9 cellular contexts compared by ENCODE assay signal in genomic region chr6:32805404-32805803, GRCh38. TPM values are rescaled to one million over a fixed set of nuclear protein-coding genes. Genes with fewer than 3 reads are reported as not detected.
"Had no signal": no experiment of that assay in that cellular context is flagged by ENCODE, and none has a peak within 500 bp of the region (broad histone marks: within the 10 kb centered on the region; RNA-seq: fewer than 3 reads in every experiment).

No MANE protein-coding gene starts in this region.

RNA-seq across cellular contexts. Expression of gene HLA-DOB, which starts 11.4 kb away (rescaled TPM):
- total RNA-seq: Right ventricle myocardium inferior, Right ventricle myocardium superior, RPMI7951, SK-MEL-5 had no signal

RNA-seq across cellular contexts. Expression of gene HLA-DQB2, which starts 42.1 kb away (rescaled TPM):
- total RNA-seq: PC-3, PC-9, Peyer's patch, RPMI7951, SJCRH30, SJSA1, SK-MEL-5 had no signal
